In the genomic region with DNA sequence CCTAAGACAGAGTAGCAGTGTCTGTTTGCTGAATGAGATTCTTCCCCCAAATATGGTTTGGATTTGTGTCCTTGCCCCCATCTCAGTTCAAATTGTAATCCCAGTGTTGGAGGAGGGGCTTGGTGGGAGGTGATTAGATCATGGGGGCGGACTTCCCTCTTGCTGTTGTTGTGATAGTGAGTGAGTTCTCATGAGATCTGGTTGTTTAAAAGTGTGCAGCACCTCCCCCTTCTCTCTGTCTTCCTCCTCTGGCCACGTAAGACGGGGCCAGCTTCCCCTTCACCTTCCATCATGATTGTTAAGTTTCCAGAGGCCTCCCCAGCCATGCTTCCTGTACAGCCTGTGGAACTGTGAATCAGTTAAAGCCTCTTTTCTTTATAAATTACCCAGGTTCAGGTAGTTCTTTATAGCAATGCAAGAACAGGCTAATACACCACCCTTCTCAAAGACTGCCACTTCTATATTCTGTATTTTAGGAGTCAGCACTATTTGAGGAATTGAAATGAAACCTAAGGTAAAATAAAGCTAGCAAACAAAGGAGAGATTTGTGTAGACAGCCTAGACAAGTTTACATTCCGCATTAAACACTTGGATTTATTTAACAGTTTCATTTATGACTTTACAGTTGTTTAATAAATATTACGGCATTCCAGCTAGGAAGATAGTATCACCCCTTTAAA, we compare ENCODE assay signal across 1 cellular context.
TF ChIP-seq lines count a peak whose summit lies in the region.

No MANE protein-coding gene starts in this region.

TF ChIP-seq in IMR-90, 13 proteins besides CTCF, POLR2A, EP300 and RAD21:
- peak; percentile 54 for TF ChIP-seq MAFK (IDR thresholded peaks at IDR 0.05; ENCODE audit: low read depth, low read length)
- TF ChIP-seq NFE2L2 (IDR thresholded peaks at IDR 0.05; ENCODE audit: low read depth, low read length), result no peak
